ENCODE assay signal across 20 cellular contexts in the genomic region with DNA sequence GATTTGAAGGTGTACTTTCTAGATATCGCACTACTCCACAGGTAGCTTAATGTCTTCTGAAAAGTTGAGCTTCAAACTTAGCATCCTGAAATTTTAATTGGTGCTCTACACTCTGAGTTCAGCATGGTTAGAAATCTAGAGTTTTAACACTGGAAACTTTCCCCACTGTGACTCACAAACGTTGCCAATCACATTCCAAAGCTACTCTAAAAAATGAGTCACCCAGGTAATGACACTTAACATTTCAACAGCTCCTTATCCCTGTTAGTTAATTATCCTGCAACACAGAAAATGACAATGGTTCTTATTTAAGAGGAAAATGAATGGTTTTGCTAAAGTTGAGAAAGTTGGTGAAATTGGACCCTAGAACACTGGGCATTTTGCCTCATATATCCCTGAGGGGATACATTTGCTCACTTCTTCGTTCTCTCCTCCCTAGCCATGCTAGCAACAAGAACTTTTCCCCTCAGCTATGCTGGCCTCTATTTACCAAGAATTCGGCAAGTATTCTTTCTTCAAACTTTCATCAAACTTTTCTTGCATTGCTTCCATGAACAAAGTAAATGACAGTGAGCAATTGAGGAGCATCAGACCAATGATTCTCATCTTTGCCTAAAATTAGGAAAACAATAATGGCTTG.
DNase-seq lines count a peak whose midpoint lies in the region; ATAC-seq, FAIRE-seq and TF ChIP-seq lines count a peak whose summit lies in the region.
"Had no signal": no experiment of that assay in that cellular context is flagged by ENCODE, and none has a peak within 500 bp of the region (broad histone marks: within the 10 kb centered on the region; RNA-seq: fewer than 3 reads in every experiment).

No MANE protein-coding gene starts in this region.

- H3K4me1 Mint-ChIP-seq in effector memory CD8-positive, alpha-beta T cell (ENCODE audit: low read depth in 2 of 2) = no peaks in the 10 kb centered on the region

- ATAC-seq in RWPE2 (ENCODE audit: low read depth) (peak; percentile 63), lung (ENCODE audit: insufficient read depth, low FRiP score) (peak; percentile 71)
- no peak for ATAC-seq in effector memory CD8-positive, alpha-beta T cell (replicated peaks)
- ATAC-seq in activated CD4-positive, CD25-positive, alpha-beta regulatory T cell treated with anti-CD3 and anti-CD28 coated beads, Interleukin-2, amount 50 U/mL, for 24 hours = no peak

- DNase-seq in D721Med (ENCODE audit: insufficient read length, low spot score) (no peak), RWPE2 (ENCODE audit: low spot score) (no peak), epithelial cell of proximal tubule (ENCODE audit: low read depth) (peak; percentile 29), lung (ENCODE audit: low spot score) (no peak), anterior cingulate cortex (lab: John Stamatoyannopoulos, UW) (no peak)
- DNase-seq in effector memory CD8-positive, alpha-beta T cell = no peak
- no peak for DNase-seq in activated CD4-positive, CD25-positive, alpha-beta regulatory T cell (lab: John Stamatoyannopoulos, UW)
- DNase-seq: DMS 273 treated with DMSO at 0.1 percent for 48 hours; HCEC 1CT; NCI-H1417; NCI-H187 treated with DMSO at 0.1 percent for 48 hours; NCI-H2171; NCI-H446; NCI-H69; NK-92 treated with Interleukin-12 subunit alpha and Interleukin-12 subunit beta, amount 100 ng/mL, for 24 hours had no signal

- H3K27me3 Mint-ChIP-seq in effector memory CD8-positive, alpha-beta T cell = no peaks in the 10 kb centered on the region

- no peak overlapping the region for H3K4me3 Mint-ChIP-seq in effector memory CD8-positive, alpha-beta T cell

- WGBS in lung, 2 donors = 54 to 68% methylated on average over 4 of the region's 4 CpGs

- H3K36me3 ChIP-seq in RWPE2 (ENCODE audit: low read depth) (no peaks in the 10 kb centered on the region), lung (ENCODE audit: control insufficient read depth in 2 of 2, insufficient read depth in 2 of 2, low read length in 2 of 2) (no peaks in the 10 kb centered on the region)

- H3K9me3 ChIP-seq in RWPE2 (ENCODE audit: severe bottlenecking) (no peaks in the 10 kb centered on the region), lung (ENCODE audit: control insufficient read depth in 2 of 2, insufficient read depth in 1 of 2, low read length in 1 of 2) (peaks cover 0 to 3% of the 10 kb centered on the region in 2 donors)

- no peak for TF ChIP-seq CTCF in D721Med (IDR thresholded peaks at IDR 0.05; ENCODE audit: insufficient read depth, missing control alignments)
- TF ChIP-seq CTCF in RWPE2 (IDR thresholded peaks at IDR 0.05; ENCODE audit: poor library complexity, severe bottlenecking) = no peak
- TF ChIP-seq CTCF in epithelial cell of proximal tubule (conservative IDR thresholded peaks at IDR 0.05; ENCODE audit: low read depth, low read length) = no peak
- no peak for TF ChIP-seq CTCF in lung (IDR thresholded peaks at IDR 0.05; ENCODE audit: control extremely low read depth, extremely low read depth)

- H3K27me3 ChIP-seq in RWPE2 (ENCODE audit: insufficient read depth, poor library complexity, severe bottlenecking) (no peaks in the 10 kb centered on the region), lung (ENCODE audit: control insufficient read depth, insufficient read depth) (no peaks in the 10 kb centered on the region)

- H3K27ac Mint-ChIP-seq in effector memory CD8-positive, alpha-beta T cell = no peak overlapping the region

- H3K4me3 ChIP-seq in RWPE2 (ENCODE audit: severe bottlenecking) (no peak overlapping the region), epithelial cell of proximal tubule (ENCODE audit: low read depth, low read length) (no peak overlapping the region), lung (no peak overlapping the region)

- no peak overlapping the region for H3K27ac ChIP-seq in RWPE2 (ENCODE audit: poor library complexity, severe bottlenecking)
- no peak overlapping the region for H3K27ac ChIP-seq in lung (ENCODE audit: low read depth in 1 of 2, low read length in 1 of 2)
- H3K27ac ChIP-seq: C4-2B had no signal

- no peaks in the 10 kb centered on the region for H3K36me3 Mint-ChIP-seq in effector memory CD8-positive, alpha-beta T cell (ENCODE audit: insufficient read depth)

- peak; percentile 16 for FAIRE-seq in D721Med (lab: Jason Lieb, UNC)
- FAIRE-seq: A204.1, GM12892, HTR-8/SVneo had no signal

- no peaks in the 10 kb centered on the region for H3K4me1 ChIP-seq in RWPE2 (ENCODE audit: insufficient read depth, poor library complexity, severe bottlenecking)
- H3K4me1 ChIP-seq in lung (ENCODE audit: control insufficient read depth in 2 of 2, insufficient read depth in 2 of 2, low read length in 2 of 2) = no peaks in the 10 kb centered on the region

- H3K9me3 Mint-ChIP-seq in effector memory CD8-positive, alpha-beta T cell = peaks cover 16 to 18% of the 10 kb centered on the region in 2 donors

Comparison
In these comparisons a context has a peak if more than half of its experiments do, and no peak if none do; other contexts are left out.
1. ATAC-seq: peak in RWPE2 (single experiment) and lung (single experiment); none in effector memory CD8-positive, alpha-beta T cell (single experiment) and activated CD4-positive, CD25-positive, alpha-beta regulatory T cell treated with anti-CD3 and anti-CD28 coated beads, Interleukin-2, amount 50 U/mL, for 24 hours (0 of 2).